In genomic region chr2:236526459-236527197, GRCh38 we compare ENCODE assay signal across 1 cellular context.
TF ChIP-seq lines count a peak whose summit lies in the region.

No MANE protein-coding gene starts in this region.

TF ChIP-seq in HepG2, 621 proteins besides CTCF, POLR2A, EP300 and RAD21 (continued from another document):
- TF ChIP-seq PRMT3 (CRISPR knock-in tag; IDR thresholded peaks at IDR 0.05; ENCODE audit: borderline replicate concordance, low read depth) (no peak), ZNF605 (CRISPR knock-in tag; IDR thresholded peaks at IDR 0.05) (no peak), SIN3A (IDR thresholded peaks at IDR 0.05; ENCODE audit: borderline replicate concordance, low read depth, low read length) (no peak), SMC3 (IDR thresholded peaks at IDR 0.05; ENCODE audit: low read length) (no peak)
